ENCODE assay signal across 21 cellular contexts in genomic region chr4:165382640-165383039, GRCh38. TPM values are rescaled to one million over a fixed set of nuclear protein-coding genes. Genes with fewer than 3 reads are reported as not detected.
DNase-seq lines count a peak whose midpoint lies in the region; ATAC-seq and TF ChIP-seq lines count a peak whose summit lies in the region.
"Had no signal": no experiment of that assay in that cellular context is flagged by ENCODE, and none has a peak within 500 bp of the region (broad histone marks: within the 10 kb centered on the region; RNA-seq: fewer than 3 reads in every experiment).

No MANE protein-coding gene starts in this region.

- H3K9me2 ChIP-seq in hepatocyte (replicated peaks; ENCODE audit: insufficient read depth) = no peaks in the 10 kb centered on the region

- H3K27me3 ChIP-seq in hepatocyte = peaks cover 5% of the 10 kb centered on the region

- DNase-seq in NCI-H446 (lab: John Stamatoyannopoulos, UW) (peak; percentile 25 to 40), cerebellar cortex (ENCODE audit: low spot score) (peak; percentile 52), hepatocyte (ENCODE audit: low spot score) (no peak), NCI-H82 (lab: John Stamatoyannopoulos, UW) (no peak)
- DNase-seq in activated naive CD4-positive, alpha-beta T cell (lab: John Stamatoyannopoulos, UW) = no peak
- no peak for DNase-seq in stimulated activated naive CD4-positive, alpha-beta T cell treated with Interleukin-2 at 50 U/mL for 16 hours (lab: John Stamatoyannopoulos, UW)
- DNase-seq: AML-193; CD4-positive, CD25-positive, alpha-beta regulatory T cell; DMS79; GOT3; HFFc6; Karpas-422; MM.1S; NCI-H1105; NCI-H1694 treated with DMSO at 0.1 percent for 48 hours; NCI-H345; NCI-H748 treated with DMSO at 0.1 percent for 48 hours had no signal

- no peaks in the 10 kb centered on the region for H4K20me1 ChIP-seq in hepatocyte (ENCODE audit: insufficient read depth, poor library complexity, severe bottlenecking)

- no peaks in the 10 kb centered on the region for H3K79me2 ChIP-seq in hepatocyte

- H3K9me3 ChIP-seq in hepatocyte (ENCODE audit: low read depth) = no peaks in the 10 kb centered on the region

- no peak for ATAC-seq in GM18909 (IDR thresholded peaks at IDR 0.05; ENCODE audit: poor library complexity, unreplicated experiment)
- ATAC-seq: Panc1, Right ventricle myocardium inferior had no signal

- no peaks in the 10 kb centered on the region for H3K36me3 ChIP-seq in hepatocyte (replicated peaks; ENCODE audit: insufficient read depth, low read depth)

- H3K4me1 ChIP-seq in hepatocyte (ENCODE audit: insufficient read depth) = peaks cover 6% of the 10 kb centered on the region

- WGBS in hepatocyte (ENCODE audit: low lambda C conversion rate, missing lambda C conversion rate) = 93% methylated on average over 1 of the region's 1 CpG

- no peak overlapping the region for H3K27ac ChIP-seq in hepatocyte
- H3K27ac ChIP-seq in temporal lobe (ENCODE audit: low read depth, low read length) = peak overlapping the region; percentile 27

- TF ChIP-seq CTCF in hepatocyte (IDR thresholded peaks at IDR 0.05; ENCODE audit: poor library complexity) = no peak

- no peak overlapping the region for H2AFZ ChIP-seq in hepatocyte

- H3K4me3 ChIP-seq in hepatocyte = no peak overlapping the region

- peak overlapping the region; percentile 13 for H3K4me2 ChIP-seq in hepatocyte

RNA-seq across cellular contexts. Expression of gene CPE, which starts 3.8 kb away (rescaled TPM):
- total RNA-seq in hepatocyte (85.2 and 106 TPM in 2 replicates), temporal lobe (349 TPM)
- polyA plus RNA-seq in hepatocyte = 60.9 and 66.4 TPM in 2 replicates

RNA-seq across cellular contexts. Expression of gene MSMO1, which starts 55.2 kb away (rescaled TPM):
- total RNA-seq in hepatocyte (747 and 796 TPM in 2 replicates), temporal lobe (357 TPM)
- polyA plus RNA-seq in hepatocyte = 249 and 391 TPM in 2 replicates

Comparison
In these comparisons a context has a peak if more than half of its experiments do, and no peak if none do; other contexts are left out.
1. DNase-seq: peak in NCI-H446 (2 of 2) and cerebellar cortex (single experiment); none in hepatocyte (single experiment), NCI-H82 (single experiment), activated naive CD4-positive, alpha-beta T cell (0 of 4) and stimulated activated naive CD4-positive, alpha-beta T cell treated with Interleukin-2 at 50 U/mL for 16 hours (single experiment).